In the genomic region with DNA sequence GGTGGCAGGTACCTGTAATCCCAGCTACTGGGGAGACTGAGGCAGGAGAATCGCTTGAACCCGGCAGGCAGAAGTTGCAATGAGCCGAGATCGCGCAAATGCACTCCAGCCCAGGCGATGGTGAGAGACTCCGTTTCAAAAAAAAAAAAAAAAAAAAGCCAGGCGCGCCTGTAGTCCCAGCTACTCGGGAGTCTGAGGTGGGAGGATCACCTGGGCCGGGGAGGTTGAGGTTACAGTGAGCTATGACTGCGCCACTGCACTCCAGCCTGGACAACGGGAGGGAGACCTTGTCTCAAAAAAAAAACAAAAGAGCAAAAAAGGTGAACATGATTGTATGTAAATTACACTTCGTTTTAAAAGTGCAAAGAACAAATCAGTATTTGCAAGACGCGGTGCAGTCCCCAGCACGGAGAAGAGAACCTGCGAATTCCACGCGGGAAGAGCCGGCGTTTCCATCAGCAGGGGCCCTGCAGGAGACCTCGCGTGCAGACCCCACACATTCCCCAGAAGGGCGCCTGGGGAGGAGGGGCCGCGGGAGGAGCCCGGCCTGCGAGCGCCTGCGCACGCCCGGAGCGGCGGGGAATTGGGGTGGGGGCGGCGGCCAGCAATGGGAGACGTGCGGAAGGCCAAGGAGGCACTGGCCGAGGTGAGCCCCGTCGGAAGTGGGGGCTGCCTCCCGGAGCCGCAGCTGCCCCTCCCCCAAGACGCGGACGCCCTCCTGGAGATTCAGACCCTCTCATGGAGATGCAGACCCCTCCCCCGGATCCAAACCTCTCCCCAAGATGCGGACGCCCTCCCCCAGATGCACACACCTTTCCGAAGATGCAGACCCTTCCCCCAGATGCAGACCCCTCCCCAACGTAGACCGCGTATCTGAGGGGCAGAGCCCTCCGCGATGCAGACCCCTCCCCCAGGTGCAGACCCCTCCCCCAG, we compare ENCODE assay signal across 8 cellular contexts. TPM values are rescaled to one million over a fixed set of nuclear protein-coding genes. Genes with fewer than 3 reads are reported as not detected.
A peak's percentile ranks its signal among the peaks of the same experiment; 100 is the strongest.
DNase-seq lines count a peak whose midpoint lies in the region; ATAC-seq and TF ChIP-seq lines count a peak whose summit lies in the region.

No MANE protein-coding gene starts in this region.

- no peaks in the 10 kb centered on the region for H3K9me3 ChIP-seq in cardiac muscle cell (ENCODE audit: low read depth)
- no peaks in the 10 kb centered on the region for H3K9me3 ChIP-seq in aorta (ENCODE audit: control insufficient read depth, low read length)

- no peak for ATAC-seq in aorta (ENCODE audit: low FRiP score)
- ATAC-seq in activated CD4-positive, CD25-positive, alpha-beta regulatory T cell treated with anti-CD3 and anti-CD28 coated beads, Interleukin-2, amount 50 U/mL, for 24 hours = no peak

- H3K27ac ChIP-seq in cardiac muscle cell = peak overlapping the region; percentile 1
- peak overlapping the region; percentile 1 to 70 for H3K27ac ChIP-seq in aorta (ENCODE audit: low read depth in 1 of 2, low read length in 2 of 2)

- H3K9me3 Mint-ChIP-seq in mesothelial cell of epicardium = peaks cover 3% of the 10 kb centered on the region

- TF ChIP-seq CTCF in cardiac muscle cell (IDR thresholded peaks at IDR 0.05; ENCODE audit: low read depth, low read length) (no peak), choroid plexus epithelial cell (conservative IDR thresholded peaks at IDR 0.05; ENCODE audit: low read depth, low read length) (no peak), mesothelial cell of epicardium (IDR thresholded peaks at IDR 0.05; ENCODE audit: unreplicated experiment) (no peak)

- WGBS in aorta, 2 donors = 21 to 25% methylated on average over 55 to 56 of the region's 56 CpGs

- H3K36me3 Mint-ChIP-seq in mesothelial cell of epicardium = peaks cover 5% of the 10 kb centered on the region

- peaks cover 36% of the 10 kb centered on the region for H3K4me1 Mint-ChIP-seq in mesothelial cell of epicardium

- intact Hi-C loops in cardiac septum (cut with DNase I) = no loop called here
- intact Hi-C loops in aorta (cut with DNase I) = loop anchor here in 1 of 2 donors (2.0 kb wide), 1 partner anchor 15 kb away; no protein-coding TSS in a partner anchor

- H3K27ac Mint-ChIP-seq in mesothelial cell of epicardium = peak overlapping the region; percentile 93

- H3K27me3 Mint-ChIP-seq in mesothelial cell of epicardium (ENCODE audit: low read depth) = no peaks in the 10 kb centered on the region

- DNase-seq in cardiac muscle cell (ENCODE audit: low read depth in 1 of 2, low spot score in 1 of 2) = peak; percentile 26 to 90
- no peak for DNase-seq in cardiac septum (ENCODE audit: low spot score)
- peak; percentile 43 for DNase-seq in RPMI8226
- DNase-seq in choroid plexus epithelial cell (ENCODE audit: low read depth) = no peak
- DNase-seq in mesothelial cell of epicardium (ENCODE audit: low spot score in 2 of 2, unreplicated experiment in 2 of 2) = peak; percentile 66 to 81
- peak in 1 of 2 donors; percentile 79 for DNase-seq in aorta
- no peak for DNase-seq in putamen (ENCODE audit: low spot score)

- peak overlapping the region; percentile 79 for H3K4me3 Mint-ChIP-seq in mesothelial cell of epicardium

- H3K4me3 ChIP-seq in cardiac muscle cell = peak overlapping the region; percentile 36
- H3K4me3 ChIP-seq in choroid plexus epithelial cell (ENCODE audit: low read depth, low read length) = peak overlapping the region; percentile 64
- H3K4me3 ChIP-seq in aorta (ENCODE audit: low read length in 2 of 2) = peak overlapping the region in 1 of 2 donors; percentile 22

- no peaks in the 10 kb centered on the region for H3K36me3 ChIP-seq in cardiac muscle cell
- no peaks in the 10 kb centered on the region for H3K36me3 ChIP-seq in aorta (ENCODE audit: control insufficient read depth in 1 of 2, insufficient read depth in 2 of 2, low read length in 1 of 2)

- peaks cover 17% of the 10 kb centered on the region for H3K4me1 ChIP-seq in cardiac muscle cell (ENCODE audit: low read depth)
- peaks cover 0 to 3% of the 10 kb centered on the region in 2 donors for H3K4me1 ChIP-seq in aorta (ENCODE audit: control insufficient read depth in 1 of 2, insufficient read depth in 2 of 2, low read length in 2 of 2)

- H3K27me3 ChIP-seq in cardiac muscle cell (no peaks in the 10 kb centered on the region), aorta (ENCODE audit: control insufficient read depth in 1 of 2, insufficient read depth in 2 of 2, low read length in 1 of 2) (no peaks in the 10 kb centered on the region)

RNA-seq across cellular contexts. Expression of gene SUN1, which starts 16.7 kb away (rescaled TPM):
- total RNA-seq in cardiac muscle cell (172 and 188 TPM in 2 replicates), cardiac septum (153 TPM), mesothelial cell of epicardium (199 to 201 TPM (median 200 TPM) in 3 replicates), aorta (100 to 1,000 TPM; 200 to 236 TPM)
- polyA plus RNA-seq in cardiac muscle cell (152 and 172 TPM in 2 replicates), aorta (100 to 1,000 TPM in 1 of 2 donors, 10 to 100 TPM in 1; 36.3 to 120 TPM)

Comparison
In these comparisons a context has a peak if more than half of its experiments do, and no peak if none do; other contexts are left out.
1. DNase-seq: peak in cardiac muscle cell (2 of 2), RPMI8226 (single experiment) and mesothelial cell of epicardium (2 of 2); none in cardiac septum (single experiment), choroid plexus epithelial cell (single experiment) and putamen (single experiment).